ENCODE assay signal across 1 cellular context in genomic region chr12:62827042-62827441, GRCh38.
TF ChIP-seq lines count a peak whose summit lies in the region.

No MANE protein-coding gene starts in this region.

TF ChIP-seq in GM23338, 12 proteins besides CTCF, POLR2A, EP300 and RAD21 (continued from another document):
- TF ChIP-seq ZNF462 (CRISPR knock-in tag; IDR thresholded peaks at IDR 0.05) (no peak), EZH2 (IDR thresholded peaks at IDR 0.05; ENCODE audit: low read depth, unreplicated experiment) (no peak), STAT1 (IDR thresholded peaks at IDR 0.05; ENCODE audit: unreplicated experiment) (no peak), ZNF114 (CRISPR knock-in tag; IDR thresholded peaks at IDR 0.05) (no peak), POLR2AphosphoS5 (IDR thresholded peaks at IDR 0.05; ENCODE audit: low read depth) (no peak), NANOG (IDR thresholded peaks at IDR 0.05; ENCODE audit: borderline replicate concordance) (no peak), JUNB (IDR thresholded peaks at IDR 0.05; ENCODE audit: unreplicated experiment) (no peak)
- TF ChIP-seq, protein P1, sequence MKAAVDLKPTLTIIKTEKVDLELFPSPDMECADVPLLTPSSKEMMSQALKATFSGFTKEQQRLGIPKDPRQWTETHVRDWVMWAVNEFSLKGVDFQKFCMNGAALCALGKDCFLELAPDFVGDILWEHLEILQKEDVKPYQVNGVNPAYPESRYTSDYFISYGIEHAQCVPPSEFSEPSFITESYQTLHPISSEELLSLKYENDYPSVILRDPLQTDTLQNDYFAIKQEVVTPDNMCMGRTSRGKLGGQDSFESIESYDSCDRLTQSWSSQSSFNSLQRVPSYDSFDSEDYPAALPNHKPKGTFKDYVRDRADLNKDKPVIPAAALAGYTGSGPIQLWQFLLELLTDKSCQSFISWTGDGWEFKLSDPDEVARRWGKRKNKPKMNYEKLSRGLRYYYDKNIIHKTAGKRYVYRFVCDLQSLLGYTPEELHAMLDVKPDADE (IDR thresholded peaks at IDR 0.05): no peak
- TF ChIP-seq, protein P2, sequence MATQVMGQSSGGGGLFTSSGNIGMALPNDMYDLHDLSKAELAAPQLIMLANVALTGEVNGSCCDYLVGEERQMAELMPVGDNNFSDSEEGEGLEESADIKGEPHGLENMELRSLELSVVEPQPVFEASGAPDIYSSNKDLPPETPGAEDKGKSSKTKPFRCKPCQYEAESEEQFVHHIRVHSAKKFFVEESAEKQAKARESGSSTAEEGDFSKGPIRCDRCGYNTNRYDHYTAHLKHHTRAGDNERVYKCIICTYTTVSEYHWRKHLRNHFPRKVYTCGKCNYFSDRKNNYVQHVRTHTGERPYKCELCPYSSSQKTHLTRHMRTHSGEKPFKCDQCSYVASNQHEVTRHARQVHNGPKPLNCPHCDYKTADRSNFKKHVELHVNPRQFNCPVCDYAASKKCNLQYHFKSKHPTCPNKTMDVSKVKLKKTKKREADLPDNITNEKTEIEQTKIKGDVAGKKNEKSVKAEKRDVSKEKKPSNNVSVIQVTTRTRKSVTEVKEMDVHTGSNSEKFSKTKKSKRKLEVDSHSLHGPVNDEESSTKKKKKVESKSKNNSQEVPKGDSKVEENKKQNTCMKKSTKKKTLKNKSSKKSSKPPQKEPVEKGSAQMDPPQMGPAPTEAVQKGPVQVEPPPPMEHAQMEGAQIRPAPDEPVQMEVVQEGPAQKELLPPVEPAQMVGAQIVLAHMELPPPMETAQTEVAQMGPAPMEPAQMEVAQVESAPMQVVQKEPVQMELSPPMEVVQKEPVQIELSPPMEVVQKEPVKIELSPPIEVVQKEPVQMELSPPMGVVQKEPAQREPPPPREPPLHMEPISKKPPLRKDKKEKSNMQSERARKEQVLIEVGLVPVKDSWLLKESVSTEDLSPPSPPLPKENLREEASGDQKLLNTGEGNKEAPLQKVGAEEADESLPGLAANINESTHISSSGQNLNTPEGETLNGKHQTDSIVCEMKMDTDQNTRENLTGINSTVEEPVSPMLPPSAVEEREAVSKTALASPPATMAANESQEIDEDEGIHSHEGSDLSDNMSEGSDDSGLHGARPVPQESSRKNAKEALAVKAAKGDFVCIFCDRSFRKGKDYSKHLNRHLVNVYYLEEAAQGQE (IDR thresholded peaks at IDR 0.05; ENCODE audit: unreplicated experiment): no peak
